11 cellular contexts compared by ENCODE assay signal in the genomic region with DNA sequence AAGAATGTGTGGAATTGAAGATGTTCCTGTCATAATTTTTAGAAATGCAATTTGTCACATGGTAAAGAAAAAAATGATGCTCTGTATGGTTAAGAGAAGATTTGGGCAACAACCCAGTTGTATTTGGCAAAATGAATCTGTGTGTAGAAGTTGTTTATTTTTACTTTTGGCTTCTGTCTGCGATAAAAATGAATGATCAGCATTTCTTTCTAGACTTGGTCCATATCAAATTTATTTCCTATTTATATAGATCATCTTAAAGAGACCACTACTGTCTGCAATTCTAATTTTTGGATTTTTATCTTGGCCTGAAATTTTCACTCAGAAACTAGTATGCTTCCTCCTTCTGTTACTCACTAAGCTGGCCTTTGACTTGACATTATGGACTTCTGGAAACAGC.
"Had no signal": no experiment of that assay in that cellular context is flagged by ENCODE, and none has a peak within 500 bp of the region (broad histone marks: within the 10 kb centered on the region; RNA-seq: fewer than 3 reads in every experiment).

No MANE protein-coding gene starts in this region.

- H3K27ac ChIP-seq: GM23248 had no signal

- H3K4me2 ChIP-seq: GM23338 had no signal

- H3K4me1 ChIP-seq: HAP-1 had no signal

- H3K36me3 ChIP-seq: HAP-1 had no signal

- H2AFZ ChIP-seq: GM23248, GM23338 had no signal

- H3K4me3 ChIP-seq: GM23248, GM23338, HAP-1 had no signal

- FAIRE-seq: H1, H54 had no signal

- ATAC-seq: GM23338, HCT116 had no signal

- H3K9ac ChIP-seq: GM23248 had no signal

- DNase-seq: GM23248, GOT3, H7, H9, HCEC 1CT, HFFc6 had no signal

- H3K9me3 ChIP-seq: HAP-1 had no signal
